8 cellular contexts compared by ENCODE assay signal in genomic region chr4:5050520-5050955, GRCh38. TPM values are rescaled to one million over a fixed set of nuclear protein-coding genes. Genes with fewer than 3 reads are reported as not detected.
DNase-seq lines count a peak whose midpoint lies in the region; ATAC-seq, FAIRE-seq and TF ChIP-seq lines count a peak whose summit lies in the region.

No MANE protein-coding gene starts in this region.

- peaks cover 36% of the 10 kb centered on the region for H3K4me1 Mint-ChIP-seq in osteocyte (ENCODE audit: unreplicated experiment)

- no peaks in the 10 kb centered on the region for H3K27me3 Mint-ChIP-seq in osteocyte (ENCODE audit: unreplicated experiment)

- intact Hi-C loops in left ventricle myocardium inferior (cut with micrococcal nuclease), result no loop called here

- peak overlapping the region; percentile 91 for H3K27ac Mint-ChIP-seq in osteocyte (ENCODE audit: unreplicated experiment)

- H3K36me3 Mint-ChIP-seq in osteocyte (ENCODE audit: unreplicated experiment), result no peaks in the 10 kb centered on the region

- no peaks in the 10 kb centered on the region for H3K36me3 ChIP-seq in left ventricle myocardium inferior

- H3K27ac ChIP-seq in left ventricle myocardium inferior (replicated peaks), result no peak overlapping the region

- ATAC-seq in GM21717 (IDR thresholded peaks at IDR 0.05; ENCODE audit: unreplicated experiment), result no peak

- peaks cover 76% of the 10 kb centered on the region for H3K27me3 ChIP-seq in left ventricle myocardium inferior (ENCODE audit: low read depth)

- DNase-seq in D721Med (ENCODE audit: insufficient read length, low spot score) (peak; percentile 84), H4 (ENCODE audit: low spot score) (peak; percentile 84), NCI-H524 (lab: John Stamatoyannopoulos, UW) (peak; percentile 70 to 86), amniotic stem cell (lab: John Stamatoyannopoulos, UW) (peak; percentile 61), left ventricle myocardium inferior (peak; percentile 67), osteocyte (ENCODE audit: extremely low spot score, unreplicated experiment) (peak; percentile 92), GM19240 (ENCODE audit: insufficient read length, low spot score) (no peak)

- no peaks in the 10 kb centered on the region for H3K9me3 Mint-ChIP-seq in osteocyte (ENCODE audit: unreplicated experiment)

- TF ChIP-seq CTCF in D721Med (IDR thresholded peaks at IDR 0.05; ENCODE audit: insufficient read depth, missing control alignments), result peak; percentile 77
- peak; percentile 83 for TF ChIP-seq CTCF in left ventricle myocardium inferior (IDR thresholded peaks at IDR 0.05; ENCODE audit: borderline replicate concordance)
- peak; percentile 91 for TF ChIP-seq CTCF in osteocyte (IDR thresholded peaks at IDR 0.05)

- H3K4me3 ChIP-seq in left ventricle myocardium inferior, result peak overlapping the region; percentile 70

- peaks cover 6% of the 10 kb centered on the region for H3K9me3 ChIP-seq in left ventricle myocardium inferior (replicated peaks)

- no peak for FAIRE-seq in D721Med (lab: Jason Lieb, UNC)

- peaks cover 23% of the 10 kb centered on the region for H3K4me1 ChIP-seq in left ventricle myocardium inferior

- H3K4me3 Mint-ChIP-seq in osteocyte (ENCODE audit: unreplicated experiment), result peak overlapping the region; percentile 94

RNA-seq across cellular contexts. Expression of gene STK32B, which starts 0.7 kb away (rescaled TPM):
- 13.2 and 16.8 TPM in 2 replicates for total RNA-seq in H4 (2014; rRNA removed; shearing (Covaris generic))
- total RNA-seq in left ventricle myocardium inferior (0.55 TPM), osteocyte (44.3 and 46.9 TPM in 2 replicates)

RNA-seq across cellular contexts. Expression of gene CYTL1, which starts 31.3 kb away (rescaled TPM):
- total RNA-seq in H4 (2014; rRNA removed; shearing (Covaris generic)), result 103 and 104 TPM in 2 replicates
- total RNA-seq in left ventricle myocardium inferior, result 0.47 TPM
- total RNA-seq in osteocyte, result 82.4 and 86.8 TPM in 2 replicates

Comparison
In these comparisons a context has a peak if more than half of its experiments do, and no peak if none do; other contexts are left out.
1. RNA of gene CYTL1, which starts 31.3 kb away (total RNA-seq): 103 to 104 TPM in H4 and 82.4 to 86.8 TPM in osteocyte; 0.47 TPM in left ventricle myocardium inferior (single experiment); every median in the first group is over 10 times any median in the second.
2. Peak in every context shown above with its lines, with median percentiles within 50 percentile points of each other: CTCF ChIP-seq.